Comparison of ENCODE assay signal across 20 cellular contexts in genomic region chr1:93350875-93351274, GRCh38. TPM values are rescaled to one million over a fixed set of nuclear protein-coding genes. Genes with fewer than 3 reads are reported as not detected.
A peak's percentile ranks its signal among the peaks of the same experiment; 100 is the strongest.
DNase-seq lines count a peak whose midpoint lies in the region; ATAC-seq, FAIRE-seq and TF ChIP-seq lines count a peak whose summit lies in the region.
"Had no signal": no experiment of that assay in that cellular context is flagged by ENCODE, and none has a peak within 500 bp of the region (broad histone marks: within the 10 kb centered on the region; RNA-seq: fewer than 3 reads in every experiment).

No MANE protein-coding gene starts in this region.

- peak overlapping the region; percentile 69 for H3K4me3 Mint-ChIP-seq in activated T-cell treated with anti-CD3 and anti-CD28 coated beads, Interleukin-2, amount 50 U/mL, for 24 hours

- no peak for TF ChIP-seq EP300 in K562 (IDR thresholded peaks at IDR 0.05; ENCODE audit: low read length)

- peak; percentile 1 for ATAC-seq in K562
- no peak for ATAC-seq in psoas muscle
- ATAC-seq in GM19463 (IDR thresholded peaks at IDR 0.05; ENCODE audit: unreplicated experiment) = no peak
- ATAC-seq: upper lobe of right lung had no signal

- no peaks in the 10 kb centered on the region for H3K9me3 Mint-ChIP-seq in activated T-cell treated with anti-CD3 and anti-CD28 coated beads, Interleukin-2, amount 50 U/mL, for 24 hours

- H2BK12ac ChIP-seq in neuronal stem cell (ENCODE audit: low read length) = no peak overlapping the region

- no TSS peak for BruUV-seq in K562 (replicated peaks; lab: Mats Ljungman, UMichigan)

- no peak overlapping the region for H3K23ac ChIP-seq in neuronal stem cell (ENCODE audit: low read depth, low read length, poor library complexity)

- in situ Hi-C loops in K562 (cut with MboI) = no loop called here

- H3K27ac Mint-ChIP-seq in activated T-cell treated with anti-CD3 and anti-CD28 coated beads, Interleukin-2, amount 50 U/mL, for 24 hours = no peak overlapping the region

- H3K36me3 ChIP-seq in Loucy (ENCODE audit: insufficient read depth, low read length) (peaks cover 22% of the 10 kb centered on the region), K562 (ENCODE audit: control insufficient read depth, insufficient read depth, low read length) (peaks cover 56% of the 10 kb centered on the region), psoas muscle (ENCODE audit: insufficient read depth in 1 of 2, low read depth in 1 of 2) (peaks cover 0 to 27% of the 10 kb centered on the region in 2 donors), neuronal stem cell (replicated peaks in 1 of 2; ENCODE audit: control insufficient read depth in 2 of 2, insufficient read depth in 2 of 2, low read length in 2 of 2) (peaks cover 0 to 60% of the 10 kb centered on the region in 2 donors)

- no peak overlapping the region for H3K18ac ChIP-seq in neuronal stem cell (ENCODE audit: low read length)

- no peak overlapping the region for H3K4ac ChIP-seq in neuronal stem cell (ENCODE audit: low read length)

- no peak overlapping the region for H2AFZ ChIP-seq in Loucy (ENCODE audit: low read length)
- no peak overlapping the region for H2AFZ ChIP-seq in K562 (ENCODE audit: low read depth, low read length)
- H2AFZ ChIP-seq in neuronal stem cell (ENCODE audit: low read length) = no peak overlapping the region

- no peaks in the 10 kb centered on the region for H3K27me3 ChIP-seq in Loucy (ENCODE audit: insufficient read depth, low read length, poor library complexity, severe bottlenecking)
- no peaks in the 10 kb centered on the region for H3K27me3 ChIP-seq in K562 (ENCODE audit: control insufficient read depth in 2 of 2, insufficient read depth in 2 of 2, low read length in 2 of 2)
- no peaks in the 10 kb centered on the region for H3K27me3 ChIP-seq in psoas muscle (ENCODE audit: insufficient read depth in 3 of 3, low read length in 2 of 3)
- H3K27me3 ChIP-seq in neuronal stem cell (ENCODE audit: control insufficient read depth in 3 of 3, insufficient read depth in 3 of 3, low read depth in 1 of 3, low read length in 3 of 3) = no peaks in the 10 kb centered on the region
- H3K27me3 ChIP-seq: neutrophil, upper lobe of right lung had no signal

- H2BK15ac ChIP-seq in neuronal stem cell (ENCODE audit: low read length) = no peak overlapping the region

- no peaks in the 10 kb centered on the region for H3K9me2 ChIP-seq in Loucy (replicated peaks; ENCODE audit: low read depth, low read length)

- intact Hi-C loops in K562 (cut with micrococcal nuclease) (no loop called here), psoas muscle (cut with DNase I) (no loop called here)

- H2BK120ac ChIP-seq in neuronal stem cell (ENCODE audit: low read depth, low read length) = no peak overlapping the region

- CTCF ChIA-PET in K562 (lab: Yijun Ruan, JAX; ENCODE audit: low intra/inter-chr PET ratio) = no interaction called here

- POLR2A ChIA-PET in K562 (lab: Yijun Ruan, JAX) = no interaction called here

- H3K4me3 ChIP-seq in Loucy (ENCODE audit: low read length, poor library complexity, severe bottlenecking) = peak overlapping the region; percentile 87
- peak overlapping the region; percentile 91; the same call in 1 of the 2 replicates for H3K4me3 ChIP-seq in K562
- H3K4me3 ChIP-seq in psoas muscle = peak overlapping the region; percentile 10
- H3K4me3 ChIP-seq in neuronal stem cell (ENCODE audit: low read length in 2 of 2) = no peak overlapping the region

- H3K36me3 Mint-ChIP-seq in activated T-cell treated with anti-CD3 and anti-CD28 coated beads, Interleukin-2, amount 50 U/mL, for 24 hours (ENCODE audit: low read depth) = peaks cover 85% of the 10 kb centered on the region

- H3K79me1 ChIP-seq in neuronal stem cell (ENCODE audit: low read depth, low read length) = peaks cover 4% of the 10 kb centered on the region

- H3K4me2 ChIP-seq in Loucy (ENCODE audit: low read depth, low read length, poor library complexity, severe bottlenecking) (peak overlapping the region; percentile 92), K562 (ENCODE audit: insufficient read depth, low read length) (peak overlapping the region; percentile 63), neuronal stem cell (ENCODE audit: insufficient read depth, low read length, poor library complexity, severe bottlenecking) (no peak overlapping the region)

- no peak overlapping the region for H2BK5ac ChIP-seq in neuronal stem cell (ENCODE audit: low read length)

- peaks cover 50% of the 10 kb centered on the region for H3K4me1 ChIP-seq in Loucy (ENCODE audit: insufficient read depth, low read length, poor library complexity, severe bottlenecking)
- H3K4me1 ChIP-seq in K562 (replicated peaks in 1 of 2; ENCODE audit: control insufficient read depth in 2 of 2, insufficient read depth in 2 of 2, low read length in 2 of 2) = peaks cover 0 to 2% of the 10 kb centered on the region in 2 experiments; a peak in 3 of 5 replicates
- H3K4me1 ChIP-seq in psoas muscle = peaks cover 56% of the 10 kb centered on the region
- peaks cover 0 to 1% of the 10 kb centered on the region in 2 donors for H3K4me1 ChIP-seq in neuronal stem cell (ENCODE audit: control insufficient read depth in 2 of 2, insufficient read depth in 1 of 2, low read depth in 1 of 2, low read length in 2 of 2)

- no peaks in the 10 kb centered on the region for H3K9me1 ChIP-seq in K562 (ENCODE audit: control insufficient read depth, insufficient read depth, low read length)

- H3K14ac ChIP-seq in neuronal stem cell (ENCODE audit: low read length) = no peak overlapping the region

- H4K91ac ChIP-seq in neuronal stem cell (ENCODE audit: low read depth, low read length, poor library complexity) = no peak overlapping the region

- peaks cover 85% of the 10 kb centered on the region for H4K20me1 ChIP-seq in Loucy (ENCODE audit: insufficient read depth, low read length, poor library complexity, severe bottlenecking)
- H4K20me1 ChIP-seq in K562 (replicated peaks; ENCODE audit: control insufficient read depth, insufficient read depth, low read length) = peaks cover 10% of the 10 kb centered on the region; the same call in 1 of the 2 replicates

- H3K79me2 ChIP-seq in Loucy (ENCODE audit: insufficient read depth, low read length) (peaks cover 100% of the 10 kb centered on the region), K562 (ENCODE audit: control insufficient read depth, insufficient read depth, low read length) (peaks cover 100% of the 10 kb centered on the region)

- no peaks in the 10 kb centered on the region for H3F3A ChIP-seq in Loucy (ENCODE audit: low read depth)

- no peak for FAIRE-seq in K562 (lab: Jason Lieb, UNC)
- FAIRE-seq: colon, endometrium had no signal

- no peak for TF ChIP-seq POLR2A in K562 (conservative IDR thresholded peaks at IDR 0.05)

- no peaks in the 10 kb centered on the region for H3K9me3 ChIP-seq in Loucy (ENCODE audit: insufficient read depth, low read depth, low read length)
- no peaks in the 10 kb centered on the region for H3K9me3 ChIP-seq in K562 (replicated peaks; ENCODE audit: control insufficient read depth, insufficient read depth, low read depth, low read length)
- H3K9me3 ChIP-seq in psoas muscle = no peaks in the 10 kb centered on the region
- H3K9me3 ChIP-seq in neuronal stem cell (replicated peaks in 1 of 2; ENCODE audit: control insufficient read depth in 2 of 2, insufficient read depth in 1 of 2, low read depth in 1 of 2, low read length in 2 of 2) = no peaks in the 10 kb centered on the region
- H3K9me3 ChIP-seq: neutrophil, upper lobe of right lung had no signal

- WGBS in K562 (ENCODE audit: insufficient coverage, low coverage, missing lambda C conversion rate) = 29% methylated on average over 1 of the region's 1 CpG
- WGBS in psoas muscle, 3 donors = 79 to 95% (median 87%) methylated on average over 1 of the region's 1 CpG
- no CpG with 5 or more reads among the region's 1 CpG for WGBS in neuronal stem cell (ENCODE audit: extremely low coverage in 2 of 2, insufficient read length in 2 of 2, insufficient replicate concordance in 1 of 2), 2 donors

- TF ChIP-seq CTCF in Loucy (conservative IDR thresholded peaks at IDR 0.05; ENCODE audit: low read length) (no peak), K562 (IDR thresholded peaks at IDR 0.05 in 2 of 3, conservative IDR thresholded peaks at IDR 0.05 in 1 of 3; ENCODE audit: insufficient read depth in 2 of 3, low read depth in 1 of 3, low read length in 3 of 3) (no peak), psoas muscle (IDR thresholded peaks at IDR 0.05) (no peak)

- no peaks in the 10 kb centered on the region for H3K27me3 Mint-ChIP-seq in activated T-cell treated with anti-CD3 and anti-CD28 coated beads, Interleukin-2, amount 50 U/mL, for 24 hours

- DNase-seq in activated T-cell treated with anti-CD3 and anti-CD28 coated beads, Interleukin-2, amount 50 U/mL, for 24 hours = no peak
- no peak for DNase-seq in activated T-cell treated with anti-CD3 and anti-CD28 coated beads, Interleukin-2, amount 50 U/mL, for 1 hour
- DNase-seq in K562 (ENCODE audit: extremely low read depth in 1 of 4, low spot score in 3 of 4) = no peak
- DNase-seq in psoas muscle = no peak
- DNase-seq in NCI-H226 = no peak
- DNase-seq in neuronal stem cell (ENCODE audit: low spot score) = no peak
- DNase-seq: activated CD4-positive, CD25-positive, alpha-beta regulatory T cell treated with anti-CD3 and anti-CD28 coated beads, Interleukin-2, amount 50 U/mL, for 72 hours; activated naive CD4-positive, alpha-beta T cell; IMR-90; midbrain; NCI-H2029 treated with DMSO at 0.1 percent for 48 hours; NCI-H510A treated with DMSO at 0.1 percent for 48 hours; SIG-M5; stimulated activated naive CD4-positive, alpha-beta T cell; upper lobe of right lung had no signal

- H4K8ac ChIP-seq in neuronal stem cell (ENCODE audit: low read depth, low read length) = no peak overlapping the region

- no peak overlapping the region for H2AK5ac ChIP-seq in neuronal stem cell (ENCODE audit: low read depth, low read length)

- peaks cover 49% of the 10 kb centered on the region for H3K4me1 Mint-ChIP-seq in activated T-cell treated with anti-CD3 and anti-CD28 coated beads, Interleukin-2, amount 50 U/mL, for 24 hours (ENCODE audit: low read depth)

- no peak for TF ChIP-seq RAD21 in K562 (CRISPR knock-in tag; conservative IDR thresholded peaks at IDR 0.05 in 1 of 2, IDR thresholded peaks at IDR 0.05 in 1 of 2)

- H3K9ac ChIP-seq in Loucy (ENCODE audit: low read depth, low read length, poor library complexity, severe bottlenecking) = peak overlapping the region; percentile 94
- peak overlapping the region in 1 of 2 experiments; percentile 100; a peak in 2 of 4 replicates for H3K9ac ChIP-seq in K562 (ENCODE audit: insufficient read depth in 1 of 2, low read depth in 2 of 2, low read length in 2 of 2)
- no peak overlapping the region for H3K9ac ChIP-seq in neuronal stem cell (ENCODE audit: low read depth, low read length, poor library complexity)

- peak overlapping the region; percentile 22; the same call in 2 of the 3 replicates for H3K27ac ChIP-seq in K562 (ENCODE audit: extremely low read depth, low read depth, low read length)
- peak overlapping the region; percentile 94 for H3K27ac ChIP-seq in psoas muscle
- no peak overlapping the region for H3K27ac ChIP-seq in neuronal stem cell (replicated peaks; ENCODE audit: low read length)
- H3K27ac ChIP-seq: neutrophil, upper lobe of right lung had no signal

RNA-seq across cellular contexts. Expression of gene DR1, which starts 5.2 kb away (rescaled TPM):
- 19.3 and 35.9 TPM in 2 replicates for total RNA-seq in K562 (2011; cell fraction: chromatin; rRNA removed; ENCODE audit: low replicate concordance)
- 7.6 and 7.8 TPM in 2 replicates for total RNA-seq in K562 (2011; cell fraction: nucleolus; rRNA removed)
- 17.7 and 32.9 TPM in 2 replicates for total RNA-seq in K562 (2011; cell fraction: nucleoplasm; rRNA removed)
- 33.0 and 42.5 TPM in 2 replicates for total RNA-seq in K562 (2014; rRNA removed)
- 69.5 and 75.7 TPM in 2 replicates for total RNA-seq in K562 (2014; rRNA removed; fragmentation: Illumina TruSeq; extraction: Trizol)
- 52.5 and 53.3 TPM in 2 replicates for total RNA-seq in K562 (2015; rRNA removed; fragmentation: Illumina TruSeq; extraction: Trizol)
- 76.8 and 78.8 TPM in 2 replicates for total RNA-seq in K562 (2021)
- polyA plus RNA-seq in K562 (2011; rRNA removed) = 38.4 and 46.3 TPM in 2 replicates
- polyA plus RNA-seq in K562 (2011; cell fraction: cytosol; rRNA removed) = 12.7 and 17.9 TPM in 2 replicates
- polyA plus RNA-seq in K562 (2011; cell fraction: nucleus; rRNA removed) = 8.4 and 11.9 TPM in 2 replicates
- polyA plus RNA-seq in K562 (2012) = 43.7 and 45.5 TPM in 2 replicates
- 44.1 and 52.8 TPM in 2 replicates for polyA plus RNA-seq in K562 (2014; fragmentation: Illumina TruSeq; extraction: Trizol)
- polyA plus RNA-seq in K562 (2014; fragmentation: Nextera tagmentation; extraction: Ambion mirVana) = 1 to 10 TPM; 8.1 to 9.3 TPM
- 41.9 and 45.6 TPM in 2 replicates for polyA plus RNA-seq in K562 (2014; rRNA removed)
- 55.3 and 59.0 TPM in 2 replicates for polyA minus RNA-seq in K562 (2011; rRNA and poly(A)+ RNA removed)
- 34.7 and 45.3 TPM in 2 replicates for polyA minus RNA-seq in K562 (2011; cell fraction: cytosol; rRNA and poly(A)+ RNA removed)
- 14.7 and 23.2 TPM in 2 replicates for polyA minus RNA-seq in K562 (2011; cell fraction: nucleus; rRNA and poly(A)+ RNA removed)
- total RNA-seq in psoas muscle = 10 to 100 TPM; 38.1 to 46.7 (median 42.6) TPM
- polyA plus RNA-seq in psoas muscle = 10 to 100 TPM; 13.6 to 35.6 (median 21.5) TPM
- polyA plus RNA-seq in neuronal stem cell (2013, experiment 1 of 2) = 41.5 TPM
- polyA plus RNA-seq in neuronal stem cell (2013, experiment 2 of 2) = 43.7 TPM

Comparison
In these comparisons a context has a peak if more than half of its experiments do, and no peak if none do; other contexts are left out.
1. H3K4me3 ChIP-seq: peak in Loucy (single experiment), K562 (single experiment) and psoas muscle (single experiment); none in neuronal stem cell (0 of 2).